8 cellular contexts compared by ENCODE assay signal in the genomic region with DNA sequence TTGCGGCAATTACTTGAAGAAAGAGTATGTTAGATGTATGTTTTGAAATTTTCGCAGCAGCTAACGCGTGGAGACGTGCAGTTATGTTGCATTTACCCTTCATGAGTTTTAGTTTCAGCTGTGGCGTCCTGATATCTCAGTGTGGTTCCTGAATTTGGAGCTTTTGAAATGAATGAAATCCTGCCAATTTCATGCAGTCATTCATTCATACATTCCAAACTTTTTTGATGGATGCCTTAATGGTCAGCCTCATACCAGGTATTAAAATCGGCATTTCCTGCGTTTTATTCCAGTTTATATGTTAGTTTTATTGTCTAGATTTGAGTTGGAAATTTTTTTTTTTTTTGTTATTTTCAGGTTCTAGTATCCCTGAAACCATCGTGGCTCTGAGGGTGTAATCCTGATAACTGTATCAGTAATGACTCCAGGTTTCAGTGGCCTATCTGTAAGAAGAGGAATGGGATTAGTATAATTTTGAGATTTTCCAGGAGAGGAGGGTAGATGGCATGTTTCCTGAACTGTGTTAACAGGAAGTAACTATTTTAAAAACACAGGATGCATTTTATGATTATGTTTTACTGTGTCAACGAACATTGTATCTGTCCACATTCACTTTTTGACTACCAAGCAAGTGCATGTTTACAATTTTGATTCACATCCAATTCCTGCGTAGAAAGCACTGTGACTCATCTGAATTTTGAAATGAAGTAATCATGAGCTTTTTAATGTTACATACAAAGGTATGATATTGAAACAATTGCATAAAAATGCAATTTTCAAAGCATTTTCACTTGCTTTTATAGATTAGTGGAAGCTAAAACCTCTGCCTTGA. TPM values are rescaled to one million over a fixed set of nuclear protein-coding genes. Genes with fewer than 3 reads are reported as not detected.
A peak's percentile ranks its signal among the peaks of the same experiment; 100 is the strongest.
DNase-seq lines count a peak whose midpoint lies in the region; ATAC-seq and TF ChIP-seq lines count a peak whose summit lies in the region.

No MANE protein-coding gene starts in this region.

- peak overlapping the region; percentile 81 for H3K9ac ChIP-seq in KMS-11

- H3K27ac ChIP-seq in KMS-11 (peak overlapping the region; percentile 81), brain microvascular endothelial cell (peak overlapping the region; percentile 87), urinary bladder (ENCODE audit: low read depth) (peak overlapping the region; percentile 23)

- no peaks in the 10 kb centered on the region for H3K27me3 ChIP-seq in KMS-11 (ENCODE audit: insufficient read depth, low read depth)
- no peaks in the 10 kb centered on the region for H3K27me3 ChIP-seq in brain microvascular endothelial cell (replicated peaks)

- 2 to 3% methylated on average over 11 of the region's 11 CpGs for WGBS in lower leg skin, 2 donors
- WGBS in urinary bladder: 2% methylated on average over 11 of the region's 11 CpGs

- peak overlapping the region; percentile 58 for H3K4me2 ChIP-seq in KMS-11

- TF ChIP-seq CTCF in KMS-11 (conservative IDR thresholded peaks at IDR 0.05; ENCODE audit: low read depth, low read length) (no peak), brain microvascular endothelial cell (IDR thresholded peaks at IDR 0.05; ENCODE audit: low read depth, low read length, missing control alignments) (no peak), lower leg skin (IDR thresholded peaks at IDR 0.05) (no peak)

- no peak overlapping the region for H3K4me3 ChIP-seq in KMS-11 (IDR thresholded peaks at IDR 0.05; ENCODE audit: insufficient read depth, low read depth, low read length)
- peak overlapping the region; percentile 85 for H3K4me3 ChIP-seq in brain microvascular endothelial cell (ENCODE audit: low read depth, low read length)
- H3K4me3 ChIP-seq in lower leg skin (ENCODE audit: low read depth, poor library complexity, severe bottlenecking): peak overlapping the region; percentile 75
- peak overlapping the region; percentile 85 for H3K4me3 ChIP-seq in urinary bladder (ENCODE audit: low read depth, low read length)

- peak overlapping the region; percentile 72 for H2AFZ ChIP-seq in KMS-11 (ENCODE audit: low read depth)

- no peaks in the 10 kb centered on the region for H3K36me3 ChIP-seq in KMS-11 (ENCODE audit: insufficient read depth)
- H3K36me3 ChIP-seq in brain microvascular endothelial cell (replicated peaks): no peaks in the 10 kb centered on the region
- no peaks in the 10 kb centered on the region for H3K36me3 ChIP-seq in urinary bladder (ENCODE audit: insufficient read depth)

- peaks cover 31% of the 10 kb centered on the region for H3K79me2 ChIP-seq in KMS-11 (ENCODE audit: insufficient read depth, low read depth)

- DNase-seq in GM04504 (ENCODE audit: low read depth) (peak; percentile 55), brain microvascular endothelial cell (peak; percentile 31), lower leg skin (ENCODE audit: low spot score in 2 of 2) (no peak)

- intact Hi-C loops in lower leg skin (cut with DNase I; ENCODE audit: low total_unique reads): loop anchor here (5.0 kb wide), 1 partner anchor 63 kb away; the partner anchor contains the start of gene MLLT3

- H4K20me1 ChIP-seq in KMS-11 (ENCODE audit: insufficient read depth): no peaks in the 10 kb centered on the region

- ATAC-seq in HG02610 (IDR thresholded peaks at IDR 0.05; ENCODE audit: unreplicated experiment) (no peak), GM18502 (IDR thresholded peaks at IDR 0.05; ENCODE audit: poor library complexity, unreplicated experiment) (no peak), GM19452 (IDR thresholded peaks at IDR 0.05; ENCODE audit: unreplicated experiment) (no peak)

- H3K4me1 ChIP-seq in KMS-11 (ENCODE audit: low read depth, poor library complexity, severe bottlenecking) (peaks cover 25% of the 10 kb centered on the region), urinary bladder (ENCODE audit: insufficient read depth) (no peaks in the 10 kb centered on the region)

- TF ChIP-seq POLR2A in lower leg skin (IDR thresholded peaks at IDR 0.05): no peak

- in situ Hi-C loops in brain microvascular endothelial cell (cut with HindIII; ENCODE audit: low pct_ligation_motif_present, low sequenced_read_pairs): no loop called here

RNA-seq across cellular contexts. Expression of gene FOCAD, which starts 1.0 kb away (rescaled TPM):
- 10 to 100 TPM; 13.9 to 31.2 (median 22.0) TPM for total RNA-seq in lower leg skin
- 84.3 TPM for total RNA-seq in urinary bladder
- 7.8 TPM for polyA plus RNA-seq in urinary bladder

Comparison
In these comparisons a context has a peak if more than half of its experiments do, and no peak if none do; other contexts are left out.
1. DNase-seq: peak in GM04504 (single experiment) and brain microvascular endothelial cell (single experiment); none in lower leg skin (0 of 2).
2. H3K27ac ChIP-seq: peak in every context shown above with its lines; median percentile 87 in brain microvascular endothelial cell; 81 in KMS-11; 23 in urinary bladder.